ENCODE assay signal across 19 cellular contexts in genomic region chr4:58566260-58566659, GRCh38.
DNase-seq lines count a peak whose midpoint lies in the region; ATAC-seq and TF ChIP-seq lines count a peak whose summit lies in the region.
"Had no signal": no experiment of that assay in that cellular context is flagged by ENCODE, and none has a peak within 500 bp of the region (broad histone marks: within the 10 kb centered on the region; RNA-seq: fewer than 3 reads in every experiment).

No MANE protein-coding gene starts in this region.

- H3K36me3 Mint-ChIP-seq in WTC11, result peaks cover 11% of the 10 kb centered on the region
- H3K36me3 Mint-ChIP-seq: CD4-positive, CD25-positive, alpha-beta regulatory T cell; CD8-positive, alpha-beta memory T cell had no signal

- DNase-seq in NCI-H748 (lab: John Stamatoyannopoulos, UW; ENCODE audit: unreplicated experiment), result peak; percentile 2
- no peak for DNase-seq in NCI-H748 treated with DMSO at 0.1 percent for 48 hours (lab: John Stamatoyannopoulos, UW)
- peak; percentile 11 for DNase-seq in NCI-H524 treated with DMSO at 0.1 percent for 48 hours (lab: John Stamatoyannopoulos, UW)
- no peak for DNase-seq in WTC11 (ENCODE audit: low spot score)
- DNase-seq: 8988T; CD4-positive, CD25-positive, alpha-beta regulatory T cell; CD8-positive, alpha-beta memory T cell; COR-L47; DMS 273 treated with DMSO at 0.1 percent for 48 hours; DMS53; DND-41; GOT3; H9; KG1 had no signal

- peaks cover 17% of the 10 kb centered on the region for H3K9me3 Mint-ChIP-seq in WTC11

- TF ChIP-seq CTCF in WTC11 (IDR thresholded peaks at IDR 0.05), result no peak

- H3K4me3 Mint-ChIP-seq in WTC11, result no peak overlapping the region
- H3K4me3 Mint-ChIP-seq: B cell; CD4-positive, CD25-positive, alpha-beta regulatory T cell; CD8-positive, alpha-beta memory T cell; H9 had no signal

- CTCF ChIA-PET in WTC11 (lab: Charles Lee), result no interaction called here

- peaks cover 24% of the 10 kb centered on the region for H3K4me1 Mint-ChIP-seq in WTC11
- H3K4me1 Mint-ChIP-seq: B cell; CD4-positive, CD25-positive, alpha-beta regulatory T cell; CD8-positive, alpha-beta memory T cell had no signal

- H3K27me3 Mint-ChIP-seq in WTC11 (ENCODE audit: low read depth), result no peaks in the 10 kb centered on the region; the same call in 1 of the 2 replicates
- H3K27me3 Mint-ChIP-seq: B cell; CD4-positive, CD25-positive, alpha-beta regulatory T cell; CD8-positive, alpha-beta memory T cell had no signal

- POLR2A ChIA-PET in WTC11 (lab: Charles Lee), result no interaction called here

- H3K27ac Mint-ChIP-seq in WTC11, result peak overlapping the region; percentile 5; the same call in 1 of the 2 replicates
- H3K27ac Mint-ChIP-seq: B cell; CD4-positive, CD25-positive, alpha-beta regulatory T cell; CD8-positive, alpha-beta memory T cell had no signal

- ATAC-seq in WTC11 (peak; percentile 88), HG03139 (IDR thresholded peaks at IDR 0.05; ENCODE audit: unreplicated experiment) (no peak), HG03460 (IDR thresholded peaks at IDR 0.05; ENCODE audit: unreplicated experiment) (no peak), GM18861 (IDR thresholded peaks at IDR 0.05; ENCODE audit: unreplicated experiment) (no peak)
- ATAC-seq: HepG2 had no signal

TF ChIP-seq in WTC11, 78 proteins besides CTCF, POLR2A, EP300 and RAD21:
- TF ChIP-seq MYBL2 (CRISPR knock-in tag; IDR thresholded peaks at IDR 0.05), result no peak
- no peak for TF ChIP-seq ESRRA (CRISPR knock-in tag; IDR thresholded peaks at IDR 0.05; ENCODE audit: borderline replicate concordance)
- TF ChIP-seq RELA (CRISPR knock-in tag; IDR thresholded peaks at IDR 0.05; ENCODE audit: borderline replicate concordance), result no peak
- TF ChIP-seq FOXJ3 (CRISPR knock-in tag; IDR thresholded peaks at IDR 0.05; ENCODE audit: borderline replicate concordance), result no peak
- TF ChIP-seq ZNF121 (CRISPR knock-in tag; IDR thresholded peaks at IDR 0.05), result no peak
- no peak for TF ChIP-seq E2F4 (CRISPR knock-in tag; IDR thresholded peaks at IDR 0.05; ENCODE audit: borderline replicate concordance, low read depth)
- no peak for TF ChIP-seq FOXP1 (CRISPR knock-in tag; IDR thresholded peaks at IDR 0.05; ENCODE audit: borderline replicate concordance)
- no peak for TF ChIP-seq ETV6 (CRISPR knock-in tag; IDR thresholded peaks at IDR 0.05)
- TF ChIP-seq NR3C1 (CRISPR knock-in tag; conservative IDR thresholded peaks at IDR 0.05; ENCODE audit: low read depth), result no peak
- no peak for TF ChIP-seq ZNF396 (CRISPR knock-in tag; IDR thresholded peaks at IDR 0.05; ENCODE audit: borderline replicate concordance)
- TF ChIP-seq ZNF416 (CRISPR knock-in tag; IDR thresholded peaks at IDR 0.05), result no peak
- TF ChIP-seq ZNF317 (CRISPR knock-in tag; IDR thresholded peaks at IDR 0.05; ENCODE audit: borderline replicate concordance, low read depth), result no peak
- TF ChIP-seq TCF7 (CRISPR knock-in tag; IDR thresholded peaks at IDR 0.05; ENCODE audit: low read depth), result no peak
- TF ChIP-seq, protein P1, sequence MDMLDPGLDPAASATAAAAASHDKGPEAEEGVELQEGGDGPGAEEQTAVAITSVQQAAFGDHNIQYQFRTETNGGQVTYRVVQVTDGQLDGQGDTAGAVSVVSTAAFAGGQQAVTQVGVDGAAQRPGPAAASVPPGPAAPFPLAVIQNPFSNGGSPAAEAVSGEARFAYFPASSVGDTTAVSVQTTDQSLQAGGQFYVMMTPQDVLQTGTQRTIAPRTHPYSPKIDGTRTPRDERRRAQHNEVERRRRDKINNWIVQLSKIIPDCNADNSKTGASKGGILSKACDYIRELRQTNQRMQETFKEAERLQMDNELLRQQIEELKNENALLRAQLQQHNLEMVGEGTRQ (CRISPR knock-in tag; IDR thresholded peaks at IDR 0.05), result no peak
- TF ChIP-seq TEAD4 (CRISPR knock-in tag; IDR thresholded peaks at IDR 0.05), result no peak
- TF ChIP-seq JAZF1 (CRISPR knock-in tag; IDR thresholded peaks at IDR 0.05), result no peak
- TF ChIP-seq, protein P2, sequence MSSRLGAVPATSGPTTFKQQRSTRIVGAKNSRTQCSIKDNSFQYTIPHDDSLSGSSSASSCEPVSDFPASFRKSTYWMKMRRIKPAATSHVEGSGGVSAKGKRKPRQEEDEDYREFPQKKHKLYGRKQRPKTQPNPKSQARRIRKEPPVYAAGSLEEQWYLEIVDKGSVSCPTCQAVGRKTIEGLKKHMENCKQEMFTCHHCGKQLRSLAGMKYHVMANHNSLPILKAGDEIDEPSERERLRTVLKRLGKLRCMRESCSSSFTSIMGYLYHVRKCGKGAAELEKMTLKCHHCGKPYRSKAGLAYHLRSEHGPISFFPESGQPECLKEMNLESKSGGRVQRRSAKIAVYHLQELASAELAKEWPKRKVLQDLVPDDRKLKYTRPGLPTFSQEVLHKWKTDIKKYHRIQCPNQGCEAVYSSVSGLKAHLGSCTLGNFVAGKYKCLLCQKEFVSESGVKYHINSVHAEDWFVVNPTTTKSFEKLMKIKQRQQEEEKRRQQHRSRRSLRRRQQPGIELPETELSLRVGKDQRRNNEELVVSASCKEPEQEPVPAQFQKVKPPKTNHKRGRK (CRISPR knock-in tag; IDR thresholded peaks at IDR 0.05; ENCODE audit: borderline replicate concordance), result no peak

Comparison
In these comparisons a context has a peak if more than half of its experiments do, and no peak if none do; other contexts are left out.
1. DNase-seq: peak in NCI-H748 (single experiment) and NCI-H524 treated with DMSO at 0.1 percent for 48 hours (single experiment); none in NCI-H748 treated with DMSO at 0.1 percent for 48 hours (single experiment) and WTC11 (single experiment).